Comparison of ENCODE assay signal across 3 cellular contexts in the genomic region with DNA sequence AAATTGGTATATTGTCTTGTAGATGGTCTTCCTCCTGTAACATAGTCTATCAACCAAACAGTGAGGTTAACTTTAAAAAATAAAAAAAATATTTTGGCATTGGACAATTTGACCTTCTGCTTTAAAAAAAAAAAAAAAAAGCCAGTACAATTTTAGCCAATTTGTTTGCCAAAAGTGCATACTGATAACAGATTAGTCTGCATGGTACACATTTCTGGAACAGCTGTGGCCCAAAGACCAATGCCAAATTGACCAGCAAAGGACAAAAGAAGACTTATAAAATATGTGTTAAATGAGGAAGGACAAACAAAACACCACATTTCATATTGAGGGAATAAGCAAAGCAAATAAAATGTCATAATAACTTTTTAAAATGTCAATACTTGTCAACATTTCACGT. TPM values are rescaled to one million over a fixed set of nuclear protein-coding genes. Genes with fewer than 3 reads are reported as not detected.
"Had no signal": no experiment of that assay in that cellular context is flagged by ENCODE, and none has a peak within 500 bp of the region (broad histone marks: within the 10 kb centered on the region; RNA-seq: fewer than 3 reads in every experiment).

No MANE protein-coding gene starts in this region.

RNA-seq across cellular contexts. Expression of a gene that starts 20.8 kb away (rescaled TPM):
- total RNA-seq: left lobe of liver had no signal
- polyA plus RNA-seq: immature natural killer cell, mammary epithelial cell had no signal
